In genomic region chr5:178108446-178108845, GRCh38 we compare ENCODE assay signal across 28 cellular contexts. TPM values are rescaled to one million over a fixed set of nuclear protein-coding genes. Genes with fewer than 3 reads are reported as not detected.
DNase-seq lines count a peak whose midpoint lies in the region; ATAC-seq and TF ChIP-seq lines count a peak whose summit lies in the region.
"Had no signal": no experiment of that assay in that cellular context is flagged by ENCODE, and none has a peak within 500 bp of the region (broad histone marks: within the 10 kb centered on the region; RNA-seq: fewer than 3 reads in every experiment).

No MANE protein-coding gene starts in this region.

- no peak for ATAC-seq in stimulated activated memory B cell treated with anti-CD40 and anti-IgM and Interleukin-4, amounts not matched to agents 10 μg/mL and 1 μg/mL and 100 μg/mL, for 72 hours
- no peak for ATAC-seq in Right ventricle myocardium inferior
- ATAC-seq: activated T-helper 17 cell treated with anti-CD3 and anti-CD28 coated beads, Interleukin-2, amount 50 U/mL, for 72 hours; body of pancreas; gastrocnemius medialis; HCT116; left cardiac atrium had no signal

- H3K27me3 Mint-ChIP-seq in stimulated activated memory B cell treated with anti-CD40 and anti-IgM and Interleukin-4, amounts not matched to agents 10 μg/mL and 1 μg/mL and 100 μg/mL, for 72 hours, result no peaks in the 10 kb centered on the region
- H3K27me3 Mint-ChIP-seq: activated T-helper 17 cell treated with anti-CD3 and anti-CD28 coated beads, Interleukin-2, amount 50 U/mL, for 72 hours had no signal

- H3K4me1 Mint-ChIP-seq in stimulated activated memory B cell treated with anti-CD40 and anti-IgM and Interleukin-4, amounts not matched to agents 10 μg/mL and 1 μg/mL and 100 μg/mL, for 72 hours, result peaks cover 67% of the 10 kb centered on the region

- intact Hi-C loops in Right ventricle myocardium inferior (cut with DNase I), result no loop called here

- TF ChIP-seq CTCF in RWPE1 (conservative IDR thresholded peaks at IDR 0.05; ENCODE audit: low read depth), result no peak

- POLR2A ChIA-PET in RWPE1 (lab: Yijun Ruan, JAX; ENCODE audit: low non-redundant PET), result no interaction called here

- H3K4me3 ChIP-seq in H7 (ENCODE audit: insufficient read depth, low read depth, low read length), result no peak overlapping the region
- H3K4me3 ChIP-seq: body of pancreas, gastrocnemius medialis, lung, smooth muscle cell, stomach, thyroid gland had no signal

- H3K36me3 ChIP-seq in H7 (replicated peaks; ENCODE audit: control insufficient read depth, insufficient read depth, low read length), result no peaks in the 10 kb centered on the region
- H3K36me3 ChIP-seq: gastrocnemius medialis, stomach, thyroid gland had no signal

- no peaks in the 10 kb centered on the region for H3K9me3 Mint-ChIP-seq in stimulated activated memory B cell treated with anti-CD40 and anti-IgM and Interleukin-4, amounts not matched to agents 10 μg/mL and 1 μg/mL and 100 μg/mL, for 72 hours
- H3K9me3 Mint-ChIP-seq: activated CD4-positive, alpha-beta memory T cell treated with anti-CD3 and anti-CD28 coated beads, Interleukin-2, amount 10 ng/mL, durations not matched to agents 7 days and 5 days; activated naive CD4-positive, alpha-beta T cell treated with anti-CD3 and anti-CD28 coated beads, Interleukin-2, amount 10 ng/mL, durations not matched to agents 7 days and 5 days; activated T-helper 17 cell treated with anti-CD3 and anti-CD28 coated beads, Interleukin-2, amount 50 U/mL, for 72 hours had no signal

- DNase-seq in H7, result peak; percentile 43
- no peak for DNase-seq in RWPE1 (ENCODE audit: low spot score)
- DNase-seq in hepatic stellate cell (ENCODE audit: low spot score), result peak; percentile 6
- DNase-seq in stimulated activated CD4-positive, alpha-beta T cell treated with anti-CD3 and anti-CD28 coated beads, Interleukin-2, amount 100 ng/mL, for 24 hours, result no peak
- DNase-seq in Right ventricle myocardium inferior (ENCODE audit: missing footprints), result no peak
- DNase-seq in globus pallidus (ENCODE audit: low spot score), result no peak
- DNase-seq: activated CD4-positive, alpha-beta memory T cell treated with anti-CD3 and anti-CD28 coated beads, Interleukin-2, amount 10 ng/mL, durations not matched to agents 7 days and 5 days; activated CD4-positive, CD25-positive, alpha-beta regulatory T cell treated with anti-CD3 and anti-CD28 coated beads, Interleukin-2, amount 50 U/mL, for 72 hours; activated naive CD4-positive, alpha-beta T cell treated with anti-CD3 and anti-CD28 coated beads, Interleukin-2, amount 10 ng/mL, durations not matched to agents 7 days and 5 days; body of pancreas; dermis blood vessel endothelial cell; DMS153; gastrocnemius medialis; hippocampal formation; left cardiac atrium; NCI-H1048; NCI-H1694 treated with DMSO at 0.1 percent for 48 hours; NCI-H2171; NCI-H510A; nephron progenitor cell; stimulated activated CD4-positive, alpha-beta T cell treated with anti-CD3 and anti-CD28 coated beads, Interleukin-1b, Interleukin-23, amount 100 ng/mL, for 48 hours had no signal

- H3K27me3 ChIP-seq in H7 (ENCODE audit: control insufficient read depth, insufficient read depth, low read length), result no peaks in the 10 kb centered on the region
- H3K27me3 ChIP-seq: thyroid gland had no signal

- CTCF ChIA-PET in RWPE1 (lab: Yijun Ruan, JAX), result interaction anchor here (0.7 to 6.2 kb wide), 2 partner anchors 32 to 49 kb away, joined by 5 to 49 read pairs; no protein-coding TSS in a partner anchor

- H3K36me3 Mint-ChIP-seq in stimulated activated memory B cell treated with anti-CD40 and anti-IgM and Interleukin-4, amounts not matched to agents 10 μg/mL and 1 μg/mL and 100 μg/mL, for 72 hours, result no peaks in the 10 kb centered on the region

- H3K27ac ChIP-seq in RWPE1, result peak overlapping the region; percentile 69
- H3K27ac ChIP-seq: body of pancreas, gastrocnemius medialis, thyroid gland had no signal

- peak overlapping the region; percentile 7 for H3K27ac Mint-ChIP-seq in stimulated activated memory B cell treated with anti-CD40 and anti-IgM and Interleukin-4, amounts not matched to agents 10 μg/mL and 1 μg/mL and 100 μg/mL, for 72 hours
- H3K27ac Mint-ChIP-seq: activated CD4-positive, alpha-beta memory T cell treated with anti-CD3 and anti-CD28 coated beads, Interleukin-2, amount 10 ng/mL, durations not matched to agents 7 days and 5 days; activated naive CD4-positive, alpha-beta T cell treated with anti-CD3 and anti-CD28 coated beads, Interleukin-2, amount 10 ng/mL, durations not matched to agents 7 days and 5 days; activated T-helper 17 cell treated with anti-CD3 and anti-CD28 coated beads, Interleukin-2, amount 50 U/mL, for 72 hours; nephron progenitor cell had no signal

- no peak overlapping the region for H3K4me3 Mint-ChIP-seq in stimulated activated memory B cell treated with anti-CD40 and anti-IgM and Interleukin-4, amounts not matched to agents 10 μg/mL and 1 μg/mL and 100 μg/mL, for 72 hours
- H3K4me3 Mint-ChIP-seq: activated CD4-positive, alpha-beta memory T cell treated with anti-CD3 and anti-CD28 coated beads, Interleukin-2, amount 10 ng/mL, durations not matched to agents 7 days and 5 days; activated naive CD4-positive, alpha-beta T cell treated with anti-CD3 and anti-CD28 coated beads, Interleukin-2, amount 10 ng/mL, durations not matched to agents 7 days and 5 days; activated T-helper 17 cell treated with anti-CD3 and anti-CD28 coated beads, Interleukin-2, amount 50 U/mL, for 72 hours; nephron progenitor cell had no signal

RNA-seq across cellular contexts. Expression of gene N4BP3, which starts 4.9 kb away (rescaled TPM):
- total RNA-seq in H7 (2014; rRNA removed; shearing (Covaris generic)), result 32.0 and 36.5 TPM in 2 replicates
- total RNA-seq in Right ventricle myocardium inferior, result 2.9 TPM

RNA-seq across cellular contexts. Expression of gene RMND5B, which starts 22.4 kb away (rescaled TPM):
- total RNA-seq in H7 (2014; rRNA removed; shearing (Covaris generic)), result 38.2 and 51.3 TPM in 2 replicates
- total RNA-seq in Right ventricle myocardium inferior, result 35.2 TPM

RNA-seq across cellular contexts. Expression of gene NHP2, which starts 45.2 kb away (rescaled TPM):
- total RNA-seq in H7 (2014; rRNA removed; shearing (Covaris generic)), result 254 and 275 TPM in 2 replicates
- total RNA-seq in Right ventricle myocardium inferior, result 79.8 TPM

Comparison
In these comparisons a context has a peak if more than half of its experiments do, and no peak if none do; other contexts are left out.
1. DNase-seq: peak in H7 (single experiment) and hepatic stellate cell (single experiment); none in RWPE1 (single experiment), stimulated activated CD4-positive, alpha-beta T cell treated with anti-CD3 and anti-CD28 coated beads, Interleukin-2, amount 100 ng/mL, for 24 hours (0 of 2), Right ventricle myocardium inferior (single experiment) and globus pallidus (single experiment).